ENCODE assay signal across 25 cellular contexts in genomic region chr1:84613026-84613425, GRCh38.
"Had no signal": no experiment of that assay in that cellular context is flagged by ENCODE, and none has a peak within 500 bp of the region (broad histone marks: within the 10 kb centered on the region; RNA-seq: fewer than 3 reads in every experiment).

No MANE protein-coding gene starts in this region.

- H3K36me3 ChIP-seq: cardiac muscle cell, left lung, prostate gland, upper lobe of left lung had no signal

- ATAC-seq: activated T-cell treated with anti-CD3 and anti-CD28 coated beads, Interleukin-2, amount 50 U/mL, for 4 hours; left lung; mucosa of descending colon; natural killer cell; right cardiac atrium; WTC11 had no signal

- H3K27ac ChIP-seq: cardiac muscle cell, hepatocyte, left lung, upper lobe of left lung had no signal

- H3K27me3 Mint-ChIP-seq: activated CD4-positive, alpha-beta memory T cell treated with anti-CD3 and anti-CD28 coated beads, Interleukin-2, amount 10 ng/mL, durations not matched to agents 7 days and 5 days; activated naive CD8-positive, alpha-beta T cell treated with anti-CD3 and anti-CD28 coated beads, Interleukin-2, amount 10 ng/mL, durations not matched to agents 7 days and 5 days had no signal

- DNase-seq: activated CD4-positive, alpha-beta memory T cell treated with anti-CD3 and anti-CD28 coated beads, Interleukin-2, amount 10 ng/mL, durations not matched to agents 7 days and 5 days; activated CD4-positive, alpha-beta T cell treated with anti-CD3 and anti-CD28 coated beads for 4 hours; activated effector memory CD4-positive, alpha-beta T cell treated with anti-CD3 and anti-CD28 coated beads, Interleukin-2, amount 50 U/mL, for 16 hours; activated naive CD8-positive, alpha-beta T cell treated with anti-CD3 and anti-CD28 coated beads, Interleukin-2, amount 10 ng/mL, durations not matched to agents 7 days and 5 days; activated T-cell treated with anti-CD3 and anti-CD28 coated beads, Interleukin-2, amount 50 U/mL, for 4 hours; kidney; left lung; mammary epithelial cell; mucosa of descending colon; natural killer cell; right cardiac atrium; stimulated activated CD4-positive, alpha-beta T cell treated with anti-CD3 and anti-CD28 coated beads, Interleukin-4, amount 100 ng/mL, for 4 hours; stimulated activated CD8-positive, alpha-beta memory T cell treated with anti-CD3 and anti-CD28 coated beads, Interleukin-4, amount 100 ng/mL, for 48 hours; stimulated activated naive CD4-positive, alpha-beta T cell treated with Interleukin-2 at 50 U/mL for 16 hours; substantia nigra; T-helper 2 cell; upper lobe of left lung had no signal

- H3K27me3 ChIP-seq: cardiac muscle cell, hepatocyte, left lung, upper lobe of left lung had no signal

- H3K27ac Mint-ChIP-seq: activated CD4-positive, alpha-beta memory T cell treated with anti-CD3 and anti-CD28 coated beads, Interleukin-2, amount 10 ng/mL, durations not matched to agents 7 days and 5 days; activated naive CD8-positive, alpha-beta T cell treated with anti-CD3 and anti-CD28 coated beads, Interleukin-2, amount 10 ng/mL, durations not matched to agents 7 days and 5 days; natural killer cell had no signal

- H3K4me1 Mint-ChIP-seq: activated CD4-positive, alpha-beta memory T cell treated with anti-CD3 and anti-CD28 coated beads, Interleukin-2, amount 10 ng/mL, durations not matched to agents 7 days and 5 days; natural killer cell had no signal

- H2AFZ ChIP-seq: hepatocyte had no signal

- FAIRE-seq: astrocyte, colon, kidney, TTC549 had no signal

- H3K9me3 ChIP-seq: prostate gland had no signal

- H3K4me3 ChIP-seq: cardiac muscle cell, hepatocyte, left lung, mucosa of descending colon, prostate gland, smooth muscle cell, upper lobe of left lung had no signal

- H3K4me1 ChIP-seq: left lung, prostate gland, upper lobe of left lung had no signal

- H3K4me3 Mint-ChIP-seq: activated CD4-positive, alpha-beta memory T cell treated with anti-CD3 and anti-CD28 coated beads, Interleukin-2, amount 10 ng/mL, durations not matched to agents 7 days and 5 days; activated naive CD8-positive, alpha-beta T cell treated with anti-CD3 and anti-CD28 coated beads, Interleukin-2, amount 10 ng/mL, durations not matched to agents 7 days and 5 days; activated T-cell treated with anti-CD3 and anti-CD28 coated beads, Interleukin-2, amount 50 U/mL, for 4 hours; natural killer cell; WTC11 had no signal

- H3K79me2 ChIP-seq: hepatocyte had no signal

- H3K4me2 ChIP-seq: hepatocyte, smooth muscle cell had no signal

- H3K36me3 Mint-ChIP-seq: natural killer cell had no signal

- H3K9me3 Mint-ChIP-seq: activated T-cell treated with anti-CD3 and anti-CD28 coated beads, Interleukin-2, amount 50 U/mL, for 4 hours; natural killer cell had no signal
